Comparison of ENCODE assay signal across 18 cellular contexts in the genomic region with DNA sequence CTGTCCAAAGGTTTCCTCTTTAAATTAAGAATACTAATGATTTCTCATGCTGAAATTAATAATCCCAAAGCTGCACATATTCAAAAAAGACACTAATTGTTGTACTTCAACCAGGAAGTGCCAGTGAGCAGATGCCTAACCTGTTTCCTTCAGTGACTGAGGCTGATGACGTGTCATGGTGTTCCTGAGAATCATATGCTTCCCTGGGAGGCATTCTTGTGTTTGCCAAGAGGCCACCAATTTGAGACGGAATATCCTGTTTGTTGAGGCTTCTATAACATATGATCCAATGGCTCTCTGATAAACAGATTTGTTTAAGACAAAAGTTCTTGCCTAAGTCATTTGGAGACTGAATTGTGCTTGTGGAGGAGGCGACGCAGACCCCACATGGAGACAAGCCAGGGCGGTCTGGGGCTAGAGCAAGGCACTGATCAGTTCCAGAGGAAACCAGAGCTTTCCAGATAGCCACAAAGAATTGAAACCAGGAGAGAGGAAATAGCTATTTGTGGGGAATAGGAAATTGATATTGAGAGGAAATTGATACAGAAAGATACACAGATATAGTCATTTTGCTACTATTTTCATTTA.
A peak's percentile ranks its signal among the peaks of the same experiment; 100 is the strongest.
DNase-seq lines count a peak whose midpoint lies in the region; TF ChIP-seq lines count a peak whose summit lies in the region.
"Had no signal": no experiment of that assay in that cellular context is flagged by ENCODE, and none has a peak within 500 bp of the region (broad histone marks: within the 10 kb centered on the region; RNA-seq: fewer than 3 reads in every experiment).

No MANE protein-coding gene starts in this region.

- H3K9me2 ChIP-seq in PC-9 (ENCODE audit: insufficient read depth) (no peaks in the 10 kb centered on the region), hepatocyte (replicated peaks; ENCODE audit: insufficient read depth) (no peaks in the 10 kb centered on the region)

- no peak overlapping the region for H3K27ac ChIP-seq in PC-9
- no peak overlapping the region for H3K27ac ChIP-seq in hepatocyte
- H3K27ac ChIP-seq: body of pancreas, coronary artery, left ventricle myocardium inferior, testis had no signal

- DNase-seq in HT1080 (ENCODE audit: low read depth) (peak; percentile 13), PC-9 (peak in 1 of 2 experiments; percentile 69), hepatocyte (ENCODE audit: low spot score) (no peak), progenitor cell of endocrine pancreas (ENCODE audit: low spot score, unreplicated experiment) (no peak), NCI-H446 (lab: John Stamatoyannopoulos, UW) (no peak), SKM-1 (lab: John Stamatoyannopoulos, UW; ENCODE audit: unreplicated experiment) (no peak)
- DNase-seq in stimulated activated CD4-positive, alpha-beta T cell treated with anti-CD3 and anti-CD28 coated beads, Interleukin-4, amount 100 ng/mL, for 1 hour = no peak
- DNase-seq: activated CD4-positive, alpha-beta T cell treated with anti-CD3 and anti-CD28 coated beads for 1 hour; CD8-positive, alpha-beta T cell; foreskin melanocyte; left ventricle myocardium inferior; NCI-H2171 treated with DMSO at 0.1 percent for 48 hours; occipital lobe; right cardiac atrium; testis had no signal

- H3K9me3 Mint-ChIP-seq in progenitor cell of endocrine pancreas (ENCODE audit: low read depth) = no peaks in the 10 kb centered on the region
- H3K9me3 Mint-ChIP-seq: CD8-positive, alpha-beta T cell had no signal

- H2AFZ ChIP-seq in PC-9 (0 out of 2 replicates have a peak overlapping the region, but pooled peaks have one; percentile 19), hepatocyte (peak overlapping the region; percentile 5)

- H4K20me1 ChIP-seq in PC-9 (ENCODE audit: insufficient read depth) (no peaks in the 10 kb centered on the region), hepatocyte (ENCODE audit: insufficient read depth, poor library complexity, severe bottlenecking) (no peaks in the 10 kb centered on the region)

- H3K27me3 Mint-ChIP-seq in progenitor cell of endocrine pancreas = no peaks in the 10 kb centered on the region

- no peaks in the 10 kb centered on the region for H3K79me2 ChIP-seq in PC-9 (ENCODE audit: low read depth)
- H3K79me2 ChIP-seq in hepatocyte = no peaks in the 10 kb centered on the region

- POLR2A ChIA-PET in PC-9 (lab: Charles Lee; ENCODE audit: unreplicated experiment) = no interaction called here

- 82% methylated on average over 5 of the region's 5 CpGs for WGBS in hepatocyte (ENCODE audit: low lambda C conversion rate, missing lambda C conversion rate)

- BruUV-seq in PC-9 (replicated peaks; lab: Mats Ljungman, UMichigan) = no TSS peak

- no peaks in the 10 kb centered on the region for H3K36me3 Mint-ChIP-seq in progenitor cell of endocrine pancreas (ENCODE audit: insufficient read depth)
- H3K36me3 Mint-ChIP-seq: CD8-positive, alpha-beta T cell; stimulated activated effector memory CD8-positive, alpha-beta T cell treated with anti-CD3 and anti-CD28 coated beads, Interleukin-12 subunit alpha, Interleukin-12 subunit beta, amount 100 ng/mL, for 72 hours had no signal

- no peaks in the 10 kb centered on the region for H3K27me3 ChIP-seq in PC-9 (ENCODE audit: insufficient read depth, low read depth)
- H3K27me3 ChIP-seq in hepatocyte = no peaks in the 10 kb centered on the region
- H3K27me3 ChIP-seq: body of pancreas, testis had no signal

- H3K4me2 ChIP-seq in PC-9 (no peak overlapping the region), hepatocyte (no peak overlapping the region)

- H3K36me3 ChIP-seq in PC-9 (ENCODE audit: low read depth) = no peaks in the 10 kb centered on the region
- no peaks in the 10 kb centered on the region for H3K36me3 ChIP-seq in hepatocyte (replicated peaks; ENCODE audit: insufficient read depth, low read depth)
- H3K36me3 ChIP-seq: left ventricle myocardium inferior had no signal

- peaks cover 39% of the 10 kb centered on the region for H3K4me1 Mint-ChIP-seq in progenitor cell of endocrine pancreas (ENCODE audit: low read depth)
- H3K4me1 Mint-ChIP-seq: stimulated activated effector memory CD8-positive, alpha-beta T cell treated with anti-CD3 and anti-CD28 coated beads, Interleukin-12 subunit alpha, Interleukin-12 subunit beta, amount 100 ng/mL, for 72 hours had no signal

- no peaks in the 10 kb centered on the region for H3K9me3 ChIP-seq in PC-9 (ENCODE audit: insufficient read depth, low read depth)
- no peaks in the 10 kb centered on the region for H3K9me3 ChIP-seq in hepatocyte (ENCODE audit: low read depth)
- H3K9me3 ChIP-seq: body of pancreas, left ventricle myocardium inferior, testis had no signal

- peak overlapping the region; percentile 22 for H3K27ac Mint-ChIP-seq in progenitor cell of endocrine pancreas
- H3K27ac Mint-ChIP-seq: CD8-positive, alpha-beta T cell; stimulated activated effector memory CD8-positive, alpha-beta T cell treated with anti-CD3 and anti-CD28 coated beads, Interleukin-12 subunit alpha, Interleukin-12 subunit beta, amount 100 ng/mL, for 72 hours had no signal

- H3F3A ChIP-seq in PC-9 (ENCODE audit: insufficient read depth, low read depth) = no peaks in the 10 kb centered on the region

- intact Hi-C loops in PC-9 (cut with micrococcal nuclease; ENCODE audit: unreplicated experiment) = no loop called here

- H3K4me1 ChIP-seq in PC-9 (replicated peaks; ENCODE audit: insufficient read depth) (no peaks in the 10 kb centered on the region), hepatocyte (ENCODE audit: insufficient read depth) (peaks cover 9% of the 10 kb centered on the region)
- H3K4me1 ChIP-seq: body of pancreas, testis had no signal

- TF ChIP-seq CTCF in PC-9 (conservative IDR thresholded peaks at IDR 0.05) (no peak), hepatocyte (IDR thresholded peaks at IDR 0.05; ENCODE audit: poor library complexity) (no peak), progenitor cell of endocrine pancreas (IDR thresholded peaks at IDR 0.05; ENCODE audit: unreplicated experiment) (no peak)

- CTCF ChIA-PET in PC-9 (lab: Charles Lee) = no interaction called here

- H3K4me3 Mint-ChIP-seq in progenitor cell of endocrine pancreas (ENCODE audit: low read depth) = no peak overlapping the region
- H3K4me3 Mint-ChIP-seq: CD8-positive, alpha-beta T cell; stimulated activated effector memory CD8-positive, alpha-beta T cell treated with anti-CD3 and anti-CD28 coated beads, Interleukin-12 subunit alpha, Interleukin-12 subunit beta, amount 100 ng/mL, for 72 hours had no signal

- H3K4me3 ChIP-seq in PC-9 (no peak overlapping the region), hepatocyte (no peak overlapping the region)
- H3K4me3 ChIP-seq: body of pancreas, coronary artery, left ventricle myocardium inferior, testis had no signal
